Comparison of ENCODE assay signal across 8 cellular contexts in the genomic region with DNA sequence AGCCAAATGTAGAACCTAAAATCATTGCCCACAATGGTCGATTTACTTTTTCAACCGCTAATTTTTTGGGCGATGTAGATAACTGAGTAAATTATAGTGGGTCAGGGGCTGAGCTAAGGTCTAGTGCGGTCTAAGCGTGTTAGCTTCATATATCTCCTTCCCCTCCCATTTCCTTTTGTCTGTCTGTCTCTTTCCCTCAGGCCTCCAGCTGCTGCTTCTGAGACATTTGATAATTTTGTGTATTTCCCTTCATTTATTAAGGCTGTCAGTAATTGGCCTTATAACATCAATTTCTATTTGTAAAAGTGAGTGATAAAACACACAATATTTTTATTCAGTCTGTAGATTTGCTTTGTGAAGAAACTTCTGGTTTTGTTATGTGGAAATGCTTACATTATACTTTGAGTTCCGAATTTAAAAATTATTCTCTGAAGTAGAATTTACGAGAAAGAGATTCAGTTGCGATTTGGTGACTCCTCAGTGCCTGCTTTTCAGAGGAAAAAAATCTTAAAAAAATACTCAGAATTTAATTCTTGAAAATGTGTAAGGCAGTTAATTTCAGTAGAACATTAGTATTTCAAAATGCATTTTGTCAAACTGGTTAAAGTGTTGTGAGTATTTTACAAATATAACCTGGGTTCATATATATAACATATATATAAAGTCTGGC. TPM values are rescaled to one million over a fixed set of nuclear protein-coding genes. Genes with fewer than 3 reads are reported as not detected.
DNase-seq lines count a peak whose midpoint lies in the region; ATAC-seq, FAIRE-seq and TF ChIP-seq lines count a peak whose summit lies in the region.

No MANE protein-coding gene starts in this region.

- no peaks in the 10 kb centered on the region for H3K27me3 ChIP-seq in Loucy (ENCODE audit: insufficient read depth, low read length, poor library complexity, severe bottlenecking)
- H3K27me3 ChIP-seq in K562 (ENCODE audit: control insufficient read depth in 2 of 2, insufficient read depth in 2 of 2, low read length in 2 of 2): peaks cover 12 to 13% of the 10 kb centered on the region in 2 experiments
- no peaks in the 10 kb centered on the region for H3K27me3 ChIP-seq in naive thymus-derived CD4-positive, alpha-beta T cell (ENCODE audit: control insufficient read depth in 2 of 2, insufficient read depth in 2 of 2, low read length in 2 of 2)

- DNase-seq in CD1c-positive myeloid dendritic cell (ENCODE audit: extremely low spot score): peak; percentile 20
- no peak for DNase-seq in K562 (ENCODE audit: extremely low read depth in 1 of 4, low spot score in 3 of 4)
- no peak for DNase-seq in naive thymus-derived CD4-positive, alpha-beta T cell

- no peak for TF ChIP-seq RAD21 in K562 (CRISPR knock-in tag; conservative IDR thresholded peaks at IDR 0.05 in 1 of 2, IDR thresholded peaks at IDR 0.05 in 1 of 2)

- H3K4me2 ChIP-seq in Loucy (ENCODE audit: low read depth, low read length, poor library complexity, severe bottlenecking) (peak overlapping the region; percentile 89), K562 (ENCODE audit: insufficient read depth, low read length) (peak overlapping the region; percentile 64; the same call in 1 of the 2 replicates)

- no peaks in the 10 kb centered on the region for H3K36me3 ChIP-seq in Loucy (ENCODE audit: insufficient read depth, low read length)
- no peaks in the 10 kb centered on the region for H3K36me3 ChIP-seq in K562 (ENCODE audit: control insufficient read depth, insufficient read depth, low read length)
- no peaks in the 10 kb centered on the region for H3K36me3 ChIP-seq in naive thymus-derived CD4-positive, alpha-beta T cell (ENCODE audit: control insufficient read depth in 2 of 3, insufficient read depth in 3 of 3, low read length in 3 of 3)

- POLR2A ChIA-PET in K562 (lab: Yijun Ruan, JAX): interaction anchor here (0.9 kb wide), 1 partner anchor 185 kb away, joined by 3 read pairs; no protein-coding TSS in a partner anchor
- POLR2A ChIA-PET in naive thymus-derived CD4-positive, alpha-beta T cell (lab: Charles Lee): no interaction called here

- H3K4me3 ChIP-seq in Loucy (ENCODE audit: low read length, poor library complexity, severe bottlenecking): peak overlapping the region; percentile 82
- H3K4me3 ChIP-seq in K562: no peak overlapping the region
- H3K4me3 ChIP-seq in naive thymus-derived CD4-positive, alpha-beta T cell (ENCODE audit: low read length): peak overlapping the region; percentile 58

- peaks cover 48% of the 10 kb centered on the region for H4K20me1 ChIP-seq in Loucy (ENCODE audit: insufficient read depth, low read length, poor library complexity, severe bottlenecking)
- no peaks in the 10 kb centered on the region for H4K20me1 ChIP-seq in K562 (replicated peaks; ENCODE audit: control insufficient read depth, insufficient read depth, low read length)

- no peaks in the 10 kb centered on the region for H3K9me3 Mint-ChIP-seq in naive thymus-derived CD4-positive, alpha-beta T cell

- H3K36me3 Mint-ChIP-seq in naive thymus-derived CD4-positive, alpha-beta T cell: no peaks in the 10 kb centered on the region

- peaks cover 0 to 72% (median 5%) of the 10 kb centered on the region in 5 donors for H3K27me3 Mint-ChIP-seq in naive thymus-derived CD4-positive, alpha-beta T cell

- H3K4me1 Mint-ChIP-seq in naive thymus-derived CD4-positive, alpha-beta T cell: peaks cover 6 to 28% (median 21%) of the 10 kb centered on the region in 7 donors

- peak overlapping the region; percentile 86 for H2AFZ ChIP-seq in Loucy (ENCODE audit: low read length)
- H2AFZ ChIP-seq in K562 (ENCODE audit: low read depth, low read length): peak overlapping the region; percentile 35; the same call in 1 of the 2 replicates

- H3K9me2 ChIP-seq in Loucy (replicated peaks; ENCODE audit: low read depth, low read length): no peaks in the 10 kb centered on the region

- H3F3A ChIP-seq in Loucy (ENCODE audit: low read depth): no peaks in the 10 kb centered on the region

- H3K4me3 Mint-ChIP-seq in naive thymus-derived CD4-positive, alpha-beta T cell: peak overlapping the region; percentile 72 to 90 (median 86)

- intact Hi-C loops in K562 (cut with micrococcal nuclease): no loop called here
- intact Hi-C loops in naive thymus-derived CD4-positive, alpha-beta T cell (cut with micrococcal nuclease): loop anchor here (1.0 to 5.0 kb wide), 5 partner anchors 36 to 1948 kb away; partner anchors contain the start of genes MAK (in 2 of the 2) and GFOD1 (in 1 of the 2)

- BruUV-seq in K562 (replicated peaks; lab: Mats Ljungman, UMichigan): no TSS peak

- TF ChIP-seq CTCF in Loucy (conservative IDR thresholded peaks at IDR 0.05; ENCODE audit: low read length) (no peak), K562 (IDR thresholded peaks at IDR 0.05 in 2 of 3, conservative IDR thresholded peaks at IDR 0.05 in 1 of 3; ENCODE audit: insufficient read depth in 2 of 3, low read depth in 1 of 3, low read length in 3 of 3) (no peak)

- H3K9me3 ChIP-seq in Loucy (ENCODE audit: insufficient read depth, low read depth, low read length) (no peaks in the 10 kb centered on the region), K562 (replicated peaks; ENCODE audit: control insufficient read depth, insufficient read depth, low read depth, low read length) (no peaks in the 10 kb centered on the region)
- no peaks in the 10 kb centered on the region for H3K9me3 ChIP-seq in naive thymus-derived CD4-positive, alpha-beta T cell (ENCODE audit: control insufficient read depth in 2 of 3, low read length in 3 of 3)

- H3K27ac Mint-ChIP-seq in naive thymus-derived CD4-positive, alpha-beta T cell: peak overlapping the region in 8 of 9 donors; percentile 31 to 92 (median 76)

- no peak overlapping the region for H3K27ac ChIP-seq in K562 (ENCODE audit: extremely low read depth, low read depth, low read length)
- peak overlapping the region; percentile 69 for H3K27ac ChIP-seq in naive thymus-derived CD4-positive, alpha-beta T cell (ENCODE audit: low read depth, low read length)

- TF ChIP-seq EP300 in K562 (IDR thresholded peaks at IDR 0.05; ENCODE audit: low read length): no peak

- no peak for TF ChIP-seq POLR2A in K562 (conservative IDR thresholded peaks at IDR 0.05)

- H3K9ac ChIP-seq in Loucy (ENCODE audit: low read depth, low read length, poor library complexity, severe bottlenecking) (peak overlapping the region; percentile 79), K562 (ENCODE audit: insufficient read depth in 1 of 2, low read depth in 2 of 2, low read length in 2 of 2) (no peak overlapping the region)

- H3K79me2 ChIP-seq in Loucy (ENCODE audit: insufficient read depth, low read length): peaks cover 58% of the 10 kb centered on the region
- H3K79me2 ChIP-seq in K562 (ENCODE audit: control insufficient read depth, insufficient read depth, low read length): no peaks in the 10 kb centered on the region

- no peaks in the 10 kb centered on the region for H3K9me1 ChIP-seq in K562 (ENCODE audit: control insufficient read depth, insufficient read depth, low read length)

- WGBS in K562 (ENCODE audit: insufficient coverage, low coverage, missing lambda C conversion rate): 31% methylated on average over 8 of the region's 8 CpGs

- CTCF ChIA-PET in K562 (lab: Yijun Ruan, JAX; ENCODE audit: low intra/inter-chr PET ratio): no interaction called here
- CTCF ChIA-PET in naive thymus-derived CD4-positive, alpha-beta T cell (lab: Charles Lee): interaction anchor here (0.7 kb wide), 1 partner anchor 17 kb away, joined by 3 read pairs; no protein-coding TSS in a partner anchor

- no peak for FAIRE-seq in K562 (lab: Jason Lieb, UNC)

- ATAC-seq in K562: no peak
- ATAC-seq in naive thymus-derived CD4-positive, alpha-beta T cell: no peak
- no peak for ATAC-seq in GM21367 (IDR thresholded peaks at IDR 0.05; ENCODE audit: unreplicated experiment)
- no peak for ATAC-seq in HG03565 (IDR thresholded peaks at IDR 0.05; ENCODE audit: unreplicated experiment)
- ATAC-seq in HG02759 (IDR thresholded peaks at IDR 0.05; ENCODE audit: unreplicated experiment): no peak
- no peak for ATAC-seq in GM21447 (IDR thresholded peaks at IDR 0.05; ENCODE audit: unreplicated experiment)

- H3K4me1 ChIP-seq in Loucy (ENCODE audit: insufficient read depth, low read length, poor library complexity, severe bottlenecking) (peaks cover 55% of the 10 kb centered on the region), K562 (replicated peaks in 1 of 2; ENCODE audit: control insufficient read depth in 2 of 2, insufficient read depth in 2 of 2, low read length in 2 of 2) (peaks cover 0 to 20% of the 10 kb centered on the region in 2 experiments; a peak in 3 of 5 replicates)
- H3K4me1 ChIP-seq in naive thymus-derived CD4-positive, alpha-beta T cell (ENCODE audit: control insufficient read depth in 2 of 2, insufficient read depth in 2 of 2, low read length in 2 of 2): peaks cover 4 to 5% of the 10 kb centered on the region in 2 donors

- in situ Hi-C loops in K562 (cut with MboI): no loop called here

TF ChIP-seq in K562, 482 proteins besides CTCF, POLR2A, EP300 and RAD21 (continues in another document):
- TF ChIP-seq CBX8 (IDR thresholded peaks at IDR 0.05; ENCODE audit: borderline replicate concordance, extremely low read depth, low read depth, low read length, poor library complexity, severe bottlenecking) (peak; percentile 94), CBX2 (IDR thresholded peaks at IDR 0.05; ENCODE audit: insufficient read depth, low read length, poor library complexity, severe bottlenecking) (peak; percentile 86), ZNF324 (CRISPR knock-in tag; IDR thresholded peaks at IDR 0.05) (no peak), ZBTB1 (CRISPR knock-in tag; IDR thresholded peaks at IDR 0.05; ENCODE audit: borderline replicate concordance, low read depth) (no peak)

RNA-seq across cellular contexts. Expression of gene TMEM170B, which starts 1.4 kb away (rescaled TPM):
- 0.09 and 0.16 TPM in 2 replicates for total RNA-seq in K562 (2011; cell fraction: chromatin; rRNA removed; ENCODE audit: low replicate concordance)
- 0.13 TPM in 1 of 2 replicates, not detected in the other for total RNA-seq in K562 (2011; cell fraction: nucleolus; rRNA removed)
- 0.07 and 0.23 TPM in 2 replicates for total RNA-seq in K562 (2011; cell fraction: nucleoplasm; rRNA removed)
- total RNA-seq in K562 (2014; rRNA removed): 0.05 and 0.08 TPM in 2 replicates
- 0.07 and 0.10 TPM in 2 replicates for total RNA-seq in K562 (2014; rRNA removed; fragmentation: Illumina TruSeq; extraction: Trizol)
- 0.08 and 0.11 TPM in 2 replicates for total RNA-seq in K562 (2015; rRNA removed; fragmentation: Illumina TruSeq; extraction: Trizol)
- total RNA-seq in K562 (2021): 0.07 and 0.13 TPM in 2 replicates
- polyA plus RNA-seq in K562 (2011; rRNA removed): 0.07 and 0.11 TPM in 2 replicates
- polyA plus RNA-seq in K562 (2011; cell fraction: cytosol; rRNA removed): 0.01 and 0.04 TPM in 2 replicates
- polyA plus RNA-seq in K562 (2011; cell fraction: nucleus; rRNA removed): 0.04 TPM in 2 replicates
- polyA plus RNA-seq in K562 (2012): 0.12 and 0.13 TPM in 2 replicates
- 0.04 and 0.06 TPM in 2 replicates for polyA plus RNA-seq in K562 (2014; fragmentation: Illumina TruSeq; extraction: Trizol)
- under 1 TPM; 0.03 to 0.10 TPM for polyA plus RNA-seq in K562 (2014; fragmentation: Nextera tagmentation; extraction: Ambion mirVana)
- 0.03 and 0.07 TPM in 2 replicates for polyA plus RNA-seq in K562 (2014; rRNA removed)
- 0.30 and 0.49 TPM in 2 replicates for polyA minus RNA-seq in K562 (2011; rRNA and poly(A)+ RNA removed)
- polyA minus RNA-seq in K562 (2011; cell fraction: cytosol; rRNA and poly(A)+ RNA removed): not detected in 2 replicates
- polyA minus RNA-seq in K562 (2011; cell fraction: nucleus; rRNA and poly(A)+ RNA removed): 0.11 and 0.13 TPM in 2 replicates
- 10 to 100 TPM in 1 of 5 experiments, 1 to 10 TPM in 3, under 1 TPM in 1; 0.29 to 12.7 (median 3.4) TPM for total RNA-seq in naive thymus-derived CD4-positive, alpha-beta T cell
- under 1 TPM; 0.37 TPM for polyA plus RNA-seq in naive thymus-derived CD4-positive, alpha-beta T cell
